23 cellular contexts compared by ENCODE assay signal in the genomic region with DNA sequence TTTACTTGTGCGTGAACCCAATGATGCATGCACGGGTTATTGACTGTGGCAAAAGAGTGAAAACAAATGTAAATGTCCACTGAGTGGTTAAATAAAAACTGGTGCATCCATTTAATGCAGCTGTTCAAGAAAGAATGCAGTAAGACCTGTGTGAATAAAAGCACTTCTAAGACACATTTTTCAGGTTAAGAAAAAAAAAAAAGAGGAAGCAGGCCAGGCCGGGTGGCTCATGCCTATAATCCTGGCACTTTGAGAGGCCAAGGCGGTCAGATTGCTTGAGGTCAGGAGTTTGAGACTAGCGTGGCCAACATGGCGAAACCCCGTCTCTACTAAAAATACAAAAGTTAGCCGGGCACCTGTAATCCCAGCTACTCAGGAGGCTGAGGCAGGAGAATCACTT. TPM values are rescaled to one million over a fixed set of nuclear protein-coding genes. Genes with fewer than 3 reads are reported as not detected.
DNase-seq lines count a peak whose midpoint lies in the region; ATAC-seq, FAIRE-seq and TF ChIP-seq lines count a peak whose summit lies in the region.
"Had no signal": no experiment of that assay in that cellular context is flagged by ENCODE, and none has a peak within 500 bp of the region (broad histone marks: within the 10 kb centered on the region; RNA-seq: fewer than 3 reads in every experiment).

No MANE protein-coding gene starts in this region.

- H3K79me1 ChIP-seq in trophoblast cell (ENCODE audit: low read length): peaks cover 12% of the 10 kb centered on the region

- no peak for ATAC-seq in K562
- no peak for ATAC-seq in psoas muscle
- ATAC-seq: Right ventricle myocardium inferior had no signal

- no peaks in the 10 kb centered on the region for H3K27me3 Mint-ChIP-seq in activated T-cell treated with anti-CD3 and anti-CD28 coated beads, Interleukin-2, amount 50 U/mL, for 24 hours

- intact Hi-C loops in K562 (cut with micrococcal nuclease): no loop called here
- intact Hi-C loops in psoas muscle (cut with DNase I): no loop called here

- 16% methylated on average over 8 of the region's 8 CpGs for WGBS in K562 (ENCODE audit: insufficient coverage, low coverage, missing lambda C conversion rate)
- no CpG with 5 or more reads among the region's 8 CpGs for WGBS in trophoblast cell (ENCODE audit: extremely low coverage, insufficient coverage, insufficient read length)
- 75 to 80% (median 80%) methylated on average over 8 of the region's 8 CpGs for WGBS in psoas muscle, 3 donors

- TF ChIP-seq RAD21 in K562 (CRISPR knock-in tag; conservative IDR thresholded peaks at IDR 0.05 in 1 of 2, IDR thresholded peaks at IDR 0.05 in 1 of 2): no peak

- DNase-seq in MV-4-11 (lab: John Stamatoyannopoulos, UW) (peak; percentile 81), OCI-M1 (lab: John Stamatoyannopoulos, UW) (peak; percentile 10), K562 (ENCODE audit: extremely low read depth in 1 of 4, low spot score in 3 of 4) (no peak), trophoblast cell (peak; percentile 25 to 64), psoas muscle (no peak)
- DNase-seq in stimulated activated CD8-positive, alpha-beta memory T cell treated with anti-CD3 and anti-CD28 coated beads, Interleukin-4, amount 100 ng/mL, for 48 hours: no peak
- no peak for DNase-seq in activated T-cell treated with anti-CD3 and anti-CD28 coated beads, Interleukin-2, amount 50 U/mL, for 24 hours
- DNase-seq: DMS79, H9, IMR-90, Kasumi-1, MM.1S, NCI-H1417, NCI-H187, NCI-H2227 treated with DMSO at 0.1 percent for 48 hours, NCI-H510A treated with DMSO at 0.1 percent for 48 hours, NCI-H774, Peyer's patch had no signal

- H3K79me2 ChIP-seq in K562 (ENCODE audit: control insufficient read depth, insufficient read depth, low read length) (no peaks in the 10 kb centered on the region), trophoblast cell (ENCODE audit: control insufficient read depth, insufficient read depth, low read length, poor library complexity) (peaks cover 2% of the 10 kb centered on the region)

- no peak overlapping the region for H2BK120ac ChIP-seq in trophoblast cell (ENCODE audit: insufficient read depth, low read length, poor library complexity)

- in situ Hi-C loops in K562 (cut with MboI): no loop called here

- H3K27me3 ChIP-seq in K562 (ENCODE audit: control insufficient read depth in 2 of 2, insufficient read depth in 2 of 2, low read length in 2 of 2) (no peaks in the 10 kb centered on the region; a peak in 1 of 5 replicates), trophoblast cell (ENCODE audit: insufficient read depth, low read length) (no peaks in the 10 kb centered on the region), psoas muscle (ENCODE audit: insufficient read depth in 3 of 3, low read length in 2 of 3) (peaks cover 0 to 1% (median 0%) of the 10 kb centered on the region in 3 donors)
- H3K27me3 ChIP-seq: BLaER1 treated with 17β-estradiol and CSF1 and Interleukin-3, amounts not matched to agents 10 nM and 100 nM; Peyer's patch had no signal

- H3K9me3 ChIP-seq in K562 (replicated peaks; ENCODE audit: control insufficient read depth, insufficient read depth, low read depth, low read length) (no peaks in the 10 kb centered on the region), trophoblast cell (ENCODE audit: insufficient read depth, low read depth, low read length) (no peaks in the 10 kb centered on the region), psoas muscle (no peaks in the 10 kb centered on the region)
- H3K9me3 ChIP-seq: BLaER1 treated with 17β-estradiol and CSF1 and Interleukin-3, amounts not matched to agents 10 nM and 100 nM; Peyer's patch had no signal

- no peak overlapping the region for H2AK5ac ChIP-seq in trophoblast cell (ENCODE audit: low read length)

- H3K36me3 Mint-ChIP-seq in activated T-cell treated with anti-CD3 and anti-CD28 coated beads, Interleukin-2, amount 50 U/mL, for 24 hours (ENCODE audit: low read depth): no peaks in the 10 kb centered on the region

- peaks cover 0 to 23% of the 10 kb centered on the region in 2 experiments; a peak in 3 of 5 replicates for H3K4me1 ChIP-seq in K562 (replicated peaks in 1 of 2; ENCODE audit: control insufficient read depth in 2 of 2, insufficient read depth in 2 of 2, low read length in 2 of 2)
- H3K4me1 ChIP-seq in trophoblast cell (ENCODE audit: control insufficient read depth in 1 of 2, insufficient read depth in 2 of 2, low read length in 2 of 2): peaks cover 26 to 27% of the 10 kb centered on the region in 2 experiments
- H3K4me1 ChIP-seq in psoas muscle: no peaks in the 10 kb centered on the region
- H3K4me1 ChIP-seq: Peyer's patch had no signal

- H3K36me3 ChIP-seq in K562 (ENCODE audit: control insufficient read depth, insufficient read depth, low read length) (no peaks in the 10 kb centered on the region), trophoblast cell (ENCODE audit: control insufficient read depth in 1 of 2, insufficient read depth in 2 of 2, low read length in 2 of 2) (no peaks in the 10 kb centered on the region), psoas muscle (ENCODE audit: insufficient read depth in 1 of 2, low read depth in 1 of 2) (no peaks in the 10 kb centered on the region)
- H3K36me3 ChIP-seq: BLaER1 treated with 17β-estradiol and CSF1 and Interleukin-3, amounts not matched to agents 10 nM and 100 nM; Peyer's patch had no signal

- H3K9me1 ChIP-seq in K562 (ENCODE audit: control insufficient read depth, insufficient read depth, low read length): no peaks in the 10 kb centered on the region

- FAIRE-seq in K562 (lab: Jason Lieb, UNC): no peak
- FAIRE-seq: GM12892, HTR-8/SVneo had no signal

- no peak overlapping the region for H3K14ac ChIP-seq in trophoblast cell (ENCODE audit: low read length)

- H2AFZ ChIP-seq in K562 (ENCODE audit: low read depth, low read length): no peak overlapping the region
- H2AFZ ChIP-seq in trophoblast cell (ENCODE audit: insufficient read depth, low read length, poor library complexity): no peak overlapping the region

- no peak overlapping the region for H3K23ac ChIP-seq in trophoblast cell (ENCODE audit: low read length)

- POLR2A ChIA-PET in K562 (lab: Yijun Ruan, JAX): interaction anchor here (0.7 kb wide), 1 partner anchor 10 kb away, joined by 3 read pairs; no protein-coding TSS in a partner anchor

- no peak overlapping the region for H4K12ac ChIP-seq in trophoblast cell (ENCODE audit: low read depth, low read length)

- no peak overlapping the region for H3K4ac ChIP-seq in trophoblast cell (ENCODE audit: low read depth, low read length)

- no peak for TF ChIP-seq CTCF in K562 (IDR thresholded peaks at IDR 0.05 in 2 of 3, conservative IDR thresholded peaks at IDR 0.05 in 1 of 3; ENCODE audit: insufficient read depth in 2 of 3, low read depth in 1 of 3, low read length in 3 of 3)
- no peak for TF ChIP-seq CTCF in psoas muscle (IDR thresholded peaks at IDR 0.05)

- H3K18ac ChIP-seq in trophoblast cell (ENCODE audit: low read length): no peak overlapping the region

- CTCF ChIA-PET in K562 (lab: Yijun Ruan, JAX; ENCODE audit: low intra/inter-chr PET ratio): no interaction called here

- TF ChIP-seq EP300 in K562 (IDR thresholded peaks at IDR 0.05; ENCODE audit: low read length): no peak

- H3K4me3 Mint-ChIP-seq in activated T-cell treated with anti-CD3 and anti-CD28 coated beads, Interleukin-2, amount 50 U/mL, for 24 hours: no peak overlapping the region

- no peaks in the 10 kb centered on the region for H3K9me3 Mint-ChIP-seq in activated T-cell treated with anti-CD3 and anti-CD28 coated beads, Interleukin-2, amount 50 U/mL, for 24 hours
- H3K9me3 Mint-ChIP-seq: H9 had no signal

- no peak overlapping the region for H2BK5ac ChIP-seq in trophoblast cell (ENCODE audit: low read depth, low read length, poor library complexity)

- no peak overlapping the region for H4K8ac ChIP-seq in trophoblast cell (ENCODE audit: low read depth, low read length)

- H3K4me2 ChIP-seq in K562 (ENCODE audit: insufficient read depth, low read length): no peak overlapping the region
- H3K4me2 ChIP-seq in trophoblast cell (ENCODE audit: low read length): no peak overlapping the region

- no peaks in the 10 kb centered on the region for H4K20me1 ChIP-seq in K562 (replicated peaks; ENCODE audit: control insufficient read depth, insufficient read depth, low read length)
- H4K20me1 ChIP-seq: BLaER1 treated with 17β-estradiol and CSF1 and Interleukin-3, amounts not matched to agents 10 nM and 100 nM had no signal

- no peaks in the 10 kb centered on the region for H3K4me1 Mint-ChIP-seq in activated T-cell treated with anti-CD3 and anti-CD28 coated beads, Interleukin-2, amount 50 U/mL, for 24 hours (ENCODE audit: low read depth)

- no peak overlapping the region for H4K91ac ChIP-seq in trophoblast cell (ENCODE audit: low read depth, low read length)

- no peak overlapping the region for H3K9ac ChIP-seq in K562 (ENCODE audit: insufficient read depth in 1 of 2, low read depth in 2 of 2, low read length in 2 of 2)
- no peak overlapping the region for H3K9ac ChIP-seq in trophoblast cell (ENCODE audit: low read length)
- H3K9ac ChIP-seq: BLaER1 treated with 17β-estradiol and CSF1 and Interleukin-3, amounts not matched to agents 10 nM and 100 nM had no signal

- no peak overlapping the region for H3K4me3 ChIP-seq in K562
- no peak overlapping the region for H3K4me3 ChIP-seq in trophoblast cell (ENCODE audit: low read depth, low read length)
- no peak overlapping the region for H3K4me3 ChIP-seq in psoas muscle
- H3K4me3 ChIP-seq: BLaER1 treated with 17β-estradiol and CSF1 and Interleukin-3, amounts not matched to agents 10 nM and 100 nM; Peyer's patch had no signal

- H3K27ac Mint-ChIP-seq in activated T-cell treated with anti-CD3 and anti-CD28 coated beads, Interleukin-2, amount 50 U/mL, for 24 hours: no peak overlapping the region

- BruUV-seq in K562 (replicated peaks; lab: Mats Ljungman, UMichigan): no TSS peak

- H2BK12ac ChIP-seq in trophoblast cell (ENCODE audit: low read length): no peak overlapping the region

- no peak overlapping the region for H3K27ac ChIP-seq in K562 (ENCODE audit: extremely low read depth, low read depth, low read length)
- no peak overlapping the region for H3K27ac ChIP-seq in trophoblast cell (ENCODE audit: low read depth, low read length)
- no peak overlapping the region for H3K27ac ChIP-seq in psoas muscle
- H3K27ac ChIP-seq: BLaER1 treated with 17β-estradiol and CSF1 and Interleukin-3, amounts not matched to agents 10 nM and 100 nM; Peyer's patch had no signal

- no peak for TF ChIP-seq POLR2A in K562 (conservative IDR thresholded peaks at IDR 0.05)

RNA-seq across cellular contexts. Expression of a gene that starts 11.8 kb away (rescaled TPM):
- not detected in 2 replicates for total RNA-seq in K562 (2011; cell fraction: chromatin; rRNA removed; ENCODE audit: low replicate concordance)
- total RNA-seq in K562 (2011; cell fraction: nucleolus; rRNA removed): not detected in 2 replicates
- total RNA-seq in K562 (2011; cell fraction: nucleoplasm; rRNA removed): not detected in 2 replicates
- not detected in 2 replicates for total RNA-seq in K562 (2014; rRNA removed)
- total RNA-seq in K562 (2014; rRNA removed; fragmentation: Illumina TruSeq; extraction: Trizol): not detected in 2 replicates
- total RNA-seq in K562 (2015; rRNA removed; fragmentation: Illumina TruSeq; extraction: Trizol): not detected in 2 replicates
- not detected in 2 replicates for total RNA-seq in K562 (2021)
- polyA plus RNA-seq in K562 (2011; rRNA removed): not detected in 2 replicates
- not detected in 2 replicates for polyA plus RNA-seq in K562 (2011; cell fraction: cytosol; rRNA removed)
- not detected in 2 replicates for polyA plus RNA-seq in K562 (2011; cell fraction: nucleus; rRNA removed)
- not detected in 2 replicates for polyA plus RNA-seq in K562 (2012)
- not detected in 2 replicates for polyA plus RNA-seq in K562 (2014; fragmentation: Illumina TruSeq; extraction: Trizol)
- polyA plus RNA-seq in K562 (2014; fragmentation: Nextera tagmentation; extraction: Ambion mirVana): not detected
- not detected in 2 replicates for polyA plus RNA-seq in K562 (2014; rRNA removed)
- polyA minus RNA-seq in K562 (2011; rRNA and poly(A)+ RNA removed): not detected in 2 replicates
- not detected in 2 replicates for polyA minus RNA-seq in K562 (2011; cell fraction: cytosol; rRNA and poly(A)+ RNA removed)
- polyA minus RNA-seq in K562 (2011; cell fraction: nucleus; rRNA and poly(A)+ RNA removed): not detected in 2 replicates
- polyA plus RNA-seq in trophoblast cell (2013): 0.11 and 0.12 TPM in 2 replicates
- total RNA-seq in psoas muscle: not detected
- polyA plus RNA-seq in psoas muscle: not detected
- total RNA-seq: H9, IMR-90, Right ventricle myocardium inferior, SK-MEL-5 had no signal
- polyA plus RNA-seq: IMR-90 had no signal

RNA-seq across cellular contexts. Expression of a gene that starts 41.4 kb away (rescaled TPM):
- 3.7 and 13.4 TPM in 2 replicates for total RNA-seq in K562 (2011; cell fraction: chromatin; rRNA removed; ENCODE audit: low replicate concordance)
- 6.6 and 7.3 TPM in 2 replicates for total RNA-seq in K562 (2011; cell fraction: nucleolus; rRNA removed)
- total RNA-seq in K562 (2011; cell fraction: nucleoplasm; rRNA removed): 3.7 and 4.7 TPM in 2 replicates
- total RNA-seq in K562 (2014; rRNA removed) (1.4 TPM in 2 replicates), K562 (2014; rRNA removed; fragmentation: Illumina TruSeq; extraction: Trizol) (0.80 and 0.87 TPM in 2 replicates), K562 (2015; rRNA removed; fragmentation: Illumina TruSeq; extraction: Trizol) (1.0 and 1.2 TPM in 2 replicates), K562 (2021) (5.2 and 5.7 TPM in 2 replicates), psoas muscle (1 to 10 TPM; 5.3 to 8.8 (median 7.9) TPM)
- polyA plus RNA-seq in K562 (2011; rRNA removed) (1.4 and 2.0 TPM in 2 replicates), K562 (2014; fragmentation: Illumina TruSeq; extraction: Trizol) (2.1 and 3.6 TPM in 2 replicates), K562 (2014; fragmentation: Nextera tagmentation; extraction: Ambion mirVana) (under 1 TPM; 0.20 to 0.31 TPM), K562 (2014; rRNA removed) (2.7 and 3.2 TPM in 2 replicates), psoas muscle (1 to 10 TPM; 2.0 to 6.6 (median 3.4) TPM)
- polyA plus RNA-seq in K562 (2011; cell fraction: cytosol; rRNA removed): 2.3 and 3.2 TPM in 2 replicates
- 4.9 and 5.1 TPM in 2 replicates for polyA plus RNA-seq in K562 (2011; cell fraction: nucleus; rRNA removed)
- polyA plus RNA-seq in K562 (2012): 3.2 and 6.6 TPM in 2 replicates
- polyA minus RNA-seq in K562 (2011; rRNA and poly(A)+ RNA removed): 2.2 and 3.0 TPM in 2 replicates
- 3.2 and 6.1 TPM in 2 replicates for polyA minus RNA-seq in K562 (2011; cell fraction: cytosol; rRNA and poly(A)+ RNA removed)
- 5.5 and 6.2 TPM in 2 replicates for polyA minus RNA-seq in K562 (2011; cell fraction: nucleus; rRNA and poly(A)+ RNA removed)
- polyA plus RNA-seq in trophoblast cell (2013): 5.7 and 6.8 TPM in 2 replicates

RNA-seq across cellular contexts. Expression of a gene that starts 42.1 kb away (rescaled TPM):
- 49.8 and 89.2 TPM in 2 replicates for total RNA-seq in K562 (2011; cell fraction: chromatin; rRNA removed; ENCODE audit: low replicate concordance)
- total RNA-seq in K562 (2011; cell fraction: nucleolus; rRNA removed): 52.8 and 56.4 TPM in 2 replicates
- total RNA-seq in K562 (2011; cell fraction: nucleoplasm; rRNA removed): 57.2 and 72.5 TPM in 2 replicates
- 18.0 and 19.4 TPM in 2 replicates for total RNA-seq in K562 (2014; rRNA removed)
- total RNA-seq in K562 (2014; rRNA removed; fragmentation: Illumina TruSeq; extraction: Trizol): 12.1 and 13.1 TPM in 2 replicates
- total RNA-seq in K562 (2015; rRNA removed; fragmentation: Illumina TruSeq; extraction: Trizol): 16.0 and 18.9 TPM in 2 replicates
- 69.6 and 73.6 TPM in 2 replicates for total RNA-seq in K562 (2021)
- polyA plus RNA-seq in K562 (2011; rRNA removed): 46.2 and 60.1 TPM in 2 replicates
- 64.2 and 91.2 TPM in 2 replicates for polyA plus RNA-seq in K562 (2011; cell fraction: cytosol; rRNA removed)
- polyA plus RNA-seq in K562 (2011; cell fraction: nucleus; rRNA removed): 37.6 and 65.1 TPM in 2 replicates
- polyA plus RNA-seq in K562 (2012): 49.3 and 58.2 TPM in 2 replicates
- 64.4 and 93.9 TPM in 2 replicates for polyA plus RNA-seq in K562 (2014; fragmentation: Illumina TruSeq; extraction: Trizol)
- polyA plus RNA-seq in K562 (2014; fragmentation: Nextera tagmentation; extraction: Ambion mirVana): 10 to 100 TPM; 11.6 to 12.1 TPM
- 53.8 and 67.5 TPM in 2 replicates for polyA plus RNA-seq in K562 (2014; rRNA removed)
- polyA minus RNA-seq in K562 (2011; rRNA and poly(A)+ RNA removed): 29.9 and 44.9 TPM in 2 replicates
- polyA minus RNA-seq in K562 (2011; cell fraction: cytosol; rRNA and poly(A)+ RNA removed): 42.9 and 56.9 TPM in 2 replicates
- polyA minus RNA-seq in K562 (2011; cell fraction: nucleus; rRNA and poly(A)+ RNA removed): 27.5 and 27.6 TPM in 2 replicates
- polyA plus RNA-seq in trophoblast cell (2013): 36.6 and 37.1 TPM in 2 replicates
- total RNA-seq in psoas muscle: 10 to 100 TPM; 10.1 to 26.0 (median 17.8) TPM
- polyA plus RNA-seq in psoas muscle: 10 to 100 TPM; 17.0 to 30.7 (median 28.3) TPM

Comparison
In these comparisons a context has a peak if more than half of its experiments do, and no peak if none do; other contexts are left out.
1. DNase-seq: peak in MV-4-11 (single experiment), OCI-M1 (single experiment) and trophoblast cell (2 of 2); none in K562 (0 of 4), psoas muscle (0 of 2), stimulated activated CD8-positive, alpha-beta memory T cell treated with anti-CD3 and anti-CD28 coated beads, Interleukin-4, amount 100 ng/mL, for 48 hours (single experiment) and activated T-cell treated with anti-CD3 and anti-CD28 coated beads, Interleukin-2, amount 50 U/mL, for 24 hours (single experiment).